In the genomic region with DNA sequence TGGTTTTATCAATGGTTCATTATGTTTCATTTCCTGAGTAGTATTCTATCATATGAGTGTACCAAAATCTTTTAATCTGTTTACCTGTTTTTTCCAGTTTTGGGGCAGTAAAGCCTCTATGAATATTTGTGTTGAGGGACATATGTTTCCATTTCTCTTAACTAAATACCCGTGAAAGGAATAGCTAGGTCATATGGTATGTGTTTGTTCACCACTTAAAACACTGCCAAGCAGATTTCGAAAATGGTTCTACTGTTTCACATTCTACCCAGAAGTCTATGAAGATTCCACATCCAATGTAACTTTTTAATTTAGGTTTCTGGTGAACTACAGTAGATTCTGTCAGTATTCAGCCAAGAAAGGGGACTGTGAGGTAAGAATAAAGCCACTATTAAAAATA, we compare ENCODE assay signal across 18 cellular contexts.
A peak's percentile ranks its signal among the peaks of the same experiment; 100 is the strongest.
DNase-seq lines count a peak whose midpoint lies in the region; ATAC-seq, FAIRE-seq and TF ChIP-seq lines count a peak whose summit lies in the region.
"Had no signal": no experiment of that assay in that cellular context is flagged by ENCODE, and none has a peak within 500 bp of the region (broad histone marks: within the 10 kb centered on the region; RNA-seq: fewer than 3 reads in every experiment).

No MANE protein-coding gene starts in this region.

- no peak overlapping the region for H3K27ac ChIP-seq in A549
- H3K27ac ChIP-seq in RWPE1: no peak overlapping the region
- H3K27ac ChIP-seq: C4-2B, KMS-11 had no signal

- no peak for DNase-seq in A549 (ENCODE audit: low read depth in 1 of 2, low spot score in 1 of 2)
- DNase-seq in GM04504 (ENCODE audit: low read depth): peak; percentile 10
- DNase-seq in adipocyte (ENCODE audit: low read depth): peak; percentile 82
- peak; percentile 23 to 70 for DNase-seq in foreskin fibroblast
- no peak for DNase-seq in NCI-H1417 (lab: John Stamatoyannopoulos, UW)
- DNase-seq in RWPE1 (ENCODE audit: low spot score): no peak
- no peak for DNase-seq in stimulated activated naive CD4-positive, alpha-beta T cell (lab: John Stamatoyannopoulos, UW)
- DNase-seq in GM19238 (ENCODE audit: insufficient read length, low spot score): no peak
- DNase-seq: DMS153, NCI-H146, NCI-H345, NCI-H526, OCI-M1, RPMI8226 had no signal

- peak; percentile 18 for FAIRE-seq in A549 (lab: Jason Lieb, UNC)
- FAIRE-seq: H1, HepG2 had no signal

- no peak for TF ChIP-seq POLR2A in A549 (IDR thresholded peaks at IDR 0.05; ENCODE audit: low read length)

- no peak overlapping the region for H3K4me2 ChIP-seq in A549
- H3K4me2 ChIP-seq: KMS-11 had no signal

- POLR2A ChIA-PET in A549 (lab: Yijun Ruan, JAX) (no interaction called here), RWPE1 (lab: Yijun Ruan, JAX; ENCODE audit: low non-redundant PET) (no interaction called here)

- H3K4me3 ChIP-seq in A549 (no peak overlapping the region), adipocyte (ENCODE audit: low read length) (no peak overlapping the region), foreskin fibroblast (ENCODE audit: low read depth in 1 of 2, low read length in 2 of 2) (no peak overlapping the region)

- TF ChIP-seq CTCF in A549 (IDR thresholded peaks at IDR 0.05): no peak
- no peak for TF ChIP-seq CTCF in foreskin fibroblast (IDR thresholded peaks at IDR 0.05; ENCODE audit: low read depth, low read length)
- no peak for TF ChIP-seq CTCF in RWPE1 (conservative IDR thresholded peaks at IDR 0.05; ENCODE audit: low read depth)

- no peak for TF ChIP-seq RAD21 in A549 (conservative IDR thresholded peaks at IDR 0.05 in 1 of 2, IDR thresholded peaks at IDR 0.05 in 1 of 2)

- H3K9me3 ChIP-seq in A549 (no peaks in the 10 kb centered on the region), adipocyte (ENCODE audit: control insufficient read depth, low read length) (no peaks in the 10 kb centered on the region)

- H3K4me1 ChIP-seq in A549 (no peaks in the 10 kb centered on the region), adipocyte (ENCODE audit: control insufficient read depth, insufficient read depth, low read length) (peaks cover 8% of the 10 kb centered on the region)

- no peak for TF ChIP-seq EP300 in A549 (IDR thresholded peaks at IDR 0.05)

- no peaks in the 10 kb centered on the region for H3K27me3 ChIP-seq in adipocyte (replicated peaks; ENCODE audit: control insufficient read depth, insufficient read depth, low read length)

- CTCF ChIA-PET in A549 (lab: Yijun Ruan, JAX) (no interaction called here), RWPE1 (lab: Yijun Ruan, JAX) (no interaction called here)

- H3K36me3 ChIP-seq in adipocyte (ENCODE audit: control insufficient read depth, insufficient read depth, low read length, severe bottlenecking): no peaks in the 10 kb centered on the region

- H3K9ac ChIP-seq in adipocyte (ENCODE audit: low read length): no peak overlapping the region
- H3K9ac ChIP-seq: KMS-11 had no signal

- 49% methylated on average over 2 of the region's 2 CpGs for WGBS in A549 (ENCODE audit: missing lambda C conversion rate)

- ATAC-seq in A549: no peak
- ATAC-seq: HepG2 had no signal

TF ChIP-seq in A549, 52 proteins besides CTCF, POLR2A, EP300 and RAD21:
- TF ChIP-seq HOXA7 (CRISPR knock-in tag; IDR thresholded peaks at IDR 0.05) (no peak), RCOR1 (IDR thresholded peaks at IDR 0.05; ENCODE audit: low read depth, low read length) (no peak), SMC3 (IDR thresholded peaks at IDR 0.05) (no peak), NFE2L2 (conservative IDR thresholded peaks at IDR 0.05; ENCODE audit: low read length) (no peak), MAFK (IDR thresholded peaks at IDR 0.05; ENCODE audit: partially characterized antibody) (no peak), EHMT2 (IDR thresholded peaks at IDR 0.05; ENCODE audit: low read depth) (no peak), JUN (IDR thresholded peaks at IDR 0.05) (no peak), RFX5 (IDR thresholded peaks at IDR 0.05) (no peak), FOSL2 (IDR thresholded peaks at IDR 0.05) (no peak), FOSL2 (CRISPR knock-in tag; IDR thresholded peaks at IDR 0.05) (no peak)
- TF ChIP-seq, protein P1, sequence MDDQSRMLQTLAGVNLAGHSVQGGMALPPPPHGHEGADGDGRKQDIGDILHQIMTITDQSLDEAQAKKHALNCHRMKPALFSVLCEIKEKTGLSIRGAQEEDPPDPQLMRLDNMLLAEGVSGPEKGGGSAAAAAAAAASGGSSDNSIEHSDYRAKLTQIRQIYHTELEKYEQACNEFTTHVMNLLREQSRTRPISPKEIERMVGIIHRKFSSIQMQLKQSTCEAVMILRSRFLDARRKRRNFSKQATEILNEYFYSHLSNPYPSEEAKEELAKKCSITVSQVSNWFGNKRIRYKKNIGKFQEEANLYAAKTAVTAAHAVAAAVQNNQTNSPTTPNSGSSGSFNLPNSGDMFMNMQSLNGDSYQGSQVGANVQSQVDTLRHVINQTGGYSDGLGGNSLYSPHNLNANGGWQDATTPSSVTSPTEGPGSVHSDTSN (IDR thresholded peaks at IDR 0.05): no peak
- TF ChIP-seq, protein P2, sequence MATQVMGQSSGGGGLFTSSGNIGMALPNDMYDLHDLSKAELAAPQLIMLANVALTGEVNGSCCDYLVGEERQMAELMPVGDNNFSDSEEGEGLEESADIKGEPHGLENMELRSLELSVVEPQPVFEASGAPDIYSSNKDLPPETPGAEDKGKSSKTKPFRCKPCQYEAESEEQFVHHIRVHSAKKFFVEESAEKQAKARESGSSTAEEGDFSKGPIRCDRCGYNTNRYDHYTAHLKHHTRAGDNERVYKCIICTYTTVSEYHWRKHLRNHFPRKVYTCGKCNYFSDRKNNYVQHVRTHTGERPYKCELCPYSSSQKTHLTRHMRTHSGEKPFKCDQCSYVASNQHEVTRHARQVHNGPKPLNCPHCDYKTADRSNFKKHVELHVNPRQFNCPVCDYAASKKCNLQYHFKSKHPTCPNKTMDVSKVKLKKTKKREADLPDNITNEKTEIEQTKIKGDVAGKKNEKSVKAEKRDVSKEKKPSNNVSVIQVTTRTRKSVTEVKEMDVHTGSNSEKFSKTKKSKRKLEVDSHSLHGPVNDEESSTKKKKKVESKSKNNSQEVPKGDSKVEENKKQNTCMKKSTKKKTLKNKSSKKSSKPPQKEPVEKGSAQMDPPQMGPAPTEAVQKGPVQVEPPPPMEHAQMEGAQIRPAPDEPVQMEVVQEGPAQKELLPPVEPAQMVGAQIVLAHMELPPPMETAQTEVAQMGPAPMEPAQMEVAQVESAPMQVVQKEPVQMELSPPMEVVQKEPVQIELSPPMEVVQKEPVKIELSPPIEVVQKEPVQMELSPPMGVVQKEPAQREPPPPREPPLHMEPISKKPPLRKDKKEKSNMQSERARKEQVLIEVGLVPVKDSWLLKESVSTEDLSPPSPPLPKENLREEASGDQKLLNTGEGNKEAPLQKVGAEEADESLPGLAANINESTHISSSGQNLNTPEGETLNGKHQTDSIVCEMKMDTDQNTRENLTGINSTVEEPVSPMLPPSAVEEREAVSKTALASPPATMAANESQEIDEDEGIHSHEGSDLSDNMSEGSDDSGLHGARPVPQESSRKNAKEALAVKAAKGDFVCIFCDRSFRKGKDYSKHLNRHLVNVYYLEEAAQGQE (IDR thresholded peaks at IDR 0.05): no peak

Comparison
In these comparisons a context has a peak if more than half of its experiments do, and no peak if none do; other contexts are left out.
1. DNase-seq: peak in GM04504 (single experiment), adipocyte (single experiment) and foreskin fibroblast (2 of 2); none in A549 (0 of 2), NCI-H1417 (0 of 3), RWPE1 (single experiment), stimulated activated naive CD4-positive, alpha-beta T cell (0 of 6) and GM19238 (single experiment).